Comparison of ENCODE assay signal across 1 cellular context in the genomic region with DNA sequence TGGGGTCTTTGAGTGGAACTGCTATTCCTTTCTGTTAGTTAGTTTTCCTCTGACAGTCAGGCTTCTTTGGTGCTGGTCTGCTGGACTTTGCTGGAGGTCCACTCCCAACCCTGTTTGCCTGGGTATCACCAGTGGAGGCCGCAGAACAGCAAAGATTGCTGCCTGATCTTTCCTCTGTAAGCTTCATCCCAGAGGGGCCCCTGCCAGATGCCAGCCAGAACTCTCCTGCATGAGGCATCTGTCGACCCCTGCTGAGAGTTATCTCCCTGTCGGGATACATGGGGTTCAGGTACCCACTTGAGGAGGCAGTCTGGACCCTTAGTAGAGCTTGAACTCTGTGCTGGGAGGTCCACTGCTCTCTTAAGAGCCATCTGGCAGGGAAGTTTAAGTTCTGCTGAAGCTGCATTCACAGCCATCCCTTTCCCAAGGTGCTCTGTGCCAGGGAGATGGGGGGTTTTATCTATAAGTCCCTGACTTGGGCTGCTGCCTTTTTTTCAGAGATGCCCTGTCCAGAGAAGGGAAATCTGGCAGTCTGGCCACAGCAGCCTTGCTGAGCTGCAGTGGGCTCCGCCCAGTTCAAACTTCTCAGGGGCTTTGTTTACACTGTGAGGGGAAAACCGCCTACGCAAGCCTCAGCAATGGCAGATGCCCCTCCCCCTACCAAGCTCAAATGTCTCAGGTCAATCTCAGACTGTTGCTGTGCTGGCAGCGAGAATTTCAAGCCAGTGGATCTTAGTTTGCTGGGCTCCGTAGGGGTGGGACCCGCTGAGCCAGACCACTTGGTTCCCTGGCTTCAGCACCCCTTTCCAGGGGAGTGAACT.
TF ChIP-seq lines count a peak whose summit lies in the region.

No MANE protein-coding gene starts in this region.

TF ChIP-seq in HepG2, 621 proteins besides CTCF, POLR2A, EP300 and RAD21 (continued from another document and continues in another):
- no peak for TF ChIP-seq ZNF225 (CRISPR knock-in tag; IDR thresholded peaks at IDR 0.05)
- TF ChIP-seq SRF (IDR thresholded peaks at IDR 0.05; ENCODE audit: low read depth, low read length): no peak
- TF ChIP-seq SOX13 (IDR thresholded peaks at IDR 0.05): no peak
- TF ChIP-seq SOX13 (CRISPR knock-in tag; conservative IDR thresholded peaks at IDR 0.05 in 1 of 2, IDR thresholded peaks at IDR 0.05 in 1 of 2): peak in 1 of 2 experiments; percentile 46; a peak in 2 of 4 replicates
- TF ChIP-seq, protein P1, sequence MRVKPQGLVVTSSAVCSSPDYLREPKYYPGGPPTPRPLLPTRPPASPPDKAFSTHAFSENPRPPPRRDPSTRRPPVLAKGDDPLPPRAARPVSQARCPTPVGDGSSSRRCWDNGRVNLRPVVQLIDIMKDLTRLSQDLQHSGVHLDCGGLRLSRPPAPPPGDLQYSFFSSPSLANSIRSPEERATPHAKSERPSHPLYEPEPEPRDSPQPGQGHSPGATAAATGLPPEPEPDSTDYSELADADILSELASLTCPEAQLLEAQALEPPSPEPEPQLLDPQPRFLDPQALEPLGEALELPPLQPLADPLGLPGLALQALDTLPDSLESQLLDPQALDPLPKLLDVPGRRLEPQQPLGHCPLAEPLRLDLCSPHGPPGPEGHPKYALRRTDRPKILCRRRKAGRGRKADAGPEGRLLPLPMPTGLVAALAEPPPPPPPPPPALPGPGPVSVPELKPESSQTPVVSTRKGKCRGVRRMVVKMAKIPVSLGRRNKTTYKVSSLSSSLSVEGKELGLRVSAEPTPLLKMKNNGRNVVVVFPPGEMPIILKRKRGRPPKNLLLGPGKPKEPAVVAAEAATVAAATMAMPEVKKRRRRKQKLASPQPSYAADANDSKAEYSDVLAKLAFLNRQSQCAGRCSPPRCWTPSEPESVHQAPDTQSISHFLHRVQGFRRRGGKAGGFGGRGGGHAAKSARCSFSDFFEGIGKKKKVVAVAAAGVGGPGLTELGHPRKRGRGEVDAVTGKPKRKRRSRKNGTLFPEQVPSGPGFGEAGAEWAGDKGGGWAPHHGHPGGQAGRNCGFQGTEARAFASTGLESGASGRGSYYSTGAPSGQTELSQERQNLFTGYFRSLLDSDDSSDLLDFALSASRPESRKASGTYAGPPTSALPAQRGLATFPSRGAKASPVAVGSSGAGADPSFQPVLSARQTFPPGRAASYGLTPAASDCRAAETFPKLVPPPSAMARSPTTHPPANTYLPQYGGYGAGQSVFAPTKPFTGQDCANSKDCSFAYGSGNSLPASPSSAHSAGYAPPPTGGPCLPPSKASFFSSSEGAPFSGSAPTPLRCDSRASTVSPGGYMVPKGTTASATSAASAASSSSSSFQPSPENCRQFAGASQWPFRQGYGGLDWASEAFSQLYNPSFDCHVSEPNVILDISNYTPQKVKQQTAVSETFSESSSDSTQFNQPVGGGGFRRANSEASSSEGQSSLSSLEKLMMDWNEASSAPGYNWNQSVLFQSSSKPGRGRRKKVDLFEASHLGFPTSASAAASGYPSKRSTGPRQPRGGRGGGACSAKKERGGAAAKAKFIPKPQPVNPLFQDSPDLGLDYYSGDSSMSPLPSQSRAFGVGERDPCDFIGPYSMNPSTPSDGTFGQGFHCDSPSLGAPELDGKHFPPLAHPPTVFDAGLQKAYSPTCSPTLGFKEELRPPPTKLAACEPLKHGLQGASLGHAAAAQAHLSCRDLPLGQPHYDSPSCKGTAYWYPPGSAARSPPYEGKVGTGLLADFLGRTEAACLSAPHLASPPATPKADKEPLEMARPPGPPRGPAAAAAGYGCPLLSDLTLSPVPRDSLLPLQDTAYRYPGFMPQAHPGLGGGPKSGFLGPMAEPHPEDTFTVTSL (CRISPR knock-in tag; IDR thresholded peaks at IDR 0.05; ENCODE audit: borderline replicate concordance): no peak
- TF ChIP-seq ZNF30 (CRISPR knock-in tag; IDR thresholded peaks at IDR 0.05): no peak
- TF ChIP-seq, protein P2, sequence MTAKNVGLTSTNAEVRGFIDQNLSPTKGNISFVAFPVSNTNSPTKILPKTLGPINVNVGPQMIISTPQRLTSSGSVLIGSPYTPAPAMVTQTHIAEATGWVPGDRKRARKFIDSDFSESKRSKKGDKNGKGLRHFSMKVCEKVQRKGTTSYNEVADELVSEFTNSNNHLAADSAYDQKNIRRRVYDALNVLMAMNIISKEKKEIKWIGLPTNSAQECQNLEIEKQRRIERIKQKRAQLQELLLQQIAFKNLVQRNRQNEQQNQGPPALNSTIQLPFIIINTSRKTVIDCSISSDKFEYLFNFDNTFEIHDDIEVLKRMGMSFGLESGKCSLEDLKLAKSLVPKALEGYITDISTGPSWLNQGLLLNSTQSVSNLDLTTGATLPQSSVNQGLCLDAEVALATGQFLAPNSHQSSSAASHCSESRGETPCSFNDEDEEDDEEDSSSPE (CRISPR knock-in tag; IDR thresholded peaks at IDR 0.05): no peak
- peak; percentile 44; the same call in 1 of the 2 replicates for TF ChIP-seq ZNF331 (CRISPR knock-in tag; IDR thresholded peaks at IDR 0.05)
- TF ChIP-seq TBX2 (CRISPR knock-in tag; IDR thresholded peaks at IDR 0.05; ENCODE audit: borderline replicate concordance): no peak
- TF ChIP-seq MED13 (CRISPR knock-in tag; IDR thresholded peaks at IDR 0.05): no peak
- no peak for TF ChIP-seq ZNF605 (CRISPR knock-in tag; IDR thresholded peaks at IDR 0.05)
- TF ChIP-seq BATF2 (CRISPR knock-in tag; IDR thresholded peaks at IDR 0.05): no peak
- TF ChIP-seq, protein P3, sequence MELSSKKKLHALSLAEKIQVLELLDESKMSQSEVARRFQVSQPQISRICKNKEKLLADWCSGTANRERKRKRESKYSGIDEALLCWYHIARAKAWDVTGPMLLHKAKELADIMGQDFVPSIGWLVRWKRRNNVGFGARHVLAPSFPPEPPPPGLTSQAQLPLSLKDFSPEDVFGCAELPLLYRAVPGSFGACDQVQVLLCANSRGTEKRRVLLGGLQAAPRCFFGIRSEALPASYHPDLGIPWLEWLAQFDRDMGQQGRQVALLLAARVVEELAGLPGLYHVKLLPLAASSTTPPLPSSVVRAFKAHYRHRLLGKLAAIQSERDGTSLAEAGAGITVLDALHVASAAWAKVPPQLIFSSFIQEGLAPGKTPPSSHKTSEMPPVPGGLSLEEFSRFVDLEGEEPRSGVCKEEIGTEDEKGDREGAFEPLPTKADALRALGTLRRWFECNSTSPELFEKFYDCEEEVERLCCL (CRISPR knock-in tag; IDR thresholded peaks at IDR 0.05; ENCODE audit: borderline replicate concordance): no peak
- no peak for TF ChIP-seq ZNF7 (CRISPR knock-in tag; IDR thresholded peaks at IDR 0.05)
- no peak for TF ChIP-seq CREB1 (IDR thresholded peaks at IDR 0.05)
- TF ChIP-seq CREB1 (CRISPR knock-in tag; IDR thresholded peaks at IDR 0.05): peak; percentile 30; the same call in 1 of the 2 replicates
- TF ChIP-seq ZBTB3 (CRISPR knock-in tag; IDR thresholded peaks at IDR 0.05; ENCODE audit: borderline replicate concordance, low read depth): no peak
- TF ChIP-seq ZNF501 (CRISPR knock-in tag; IDR thresholded peaks at IDR 0.05): no peak
- TF ChIP-seq, protein P4, sequence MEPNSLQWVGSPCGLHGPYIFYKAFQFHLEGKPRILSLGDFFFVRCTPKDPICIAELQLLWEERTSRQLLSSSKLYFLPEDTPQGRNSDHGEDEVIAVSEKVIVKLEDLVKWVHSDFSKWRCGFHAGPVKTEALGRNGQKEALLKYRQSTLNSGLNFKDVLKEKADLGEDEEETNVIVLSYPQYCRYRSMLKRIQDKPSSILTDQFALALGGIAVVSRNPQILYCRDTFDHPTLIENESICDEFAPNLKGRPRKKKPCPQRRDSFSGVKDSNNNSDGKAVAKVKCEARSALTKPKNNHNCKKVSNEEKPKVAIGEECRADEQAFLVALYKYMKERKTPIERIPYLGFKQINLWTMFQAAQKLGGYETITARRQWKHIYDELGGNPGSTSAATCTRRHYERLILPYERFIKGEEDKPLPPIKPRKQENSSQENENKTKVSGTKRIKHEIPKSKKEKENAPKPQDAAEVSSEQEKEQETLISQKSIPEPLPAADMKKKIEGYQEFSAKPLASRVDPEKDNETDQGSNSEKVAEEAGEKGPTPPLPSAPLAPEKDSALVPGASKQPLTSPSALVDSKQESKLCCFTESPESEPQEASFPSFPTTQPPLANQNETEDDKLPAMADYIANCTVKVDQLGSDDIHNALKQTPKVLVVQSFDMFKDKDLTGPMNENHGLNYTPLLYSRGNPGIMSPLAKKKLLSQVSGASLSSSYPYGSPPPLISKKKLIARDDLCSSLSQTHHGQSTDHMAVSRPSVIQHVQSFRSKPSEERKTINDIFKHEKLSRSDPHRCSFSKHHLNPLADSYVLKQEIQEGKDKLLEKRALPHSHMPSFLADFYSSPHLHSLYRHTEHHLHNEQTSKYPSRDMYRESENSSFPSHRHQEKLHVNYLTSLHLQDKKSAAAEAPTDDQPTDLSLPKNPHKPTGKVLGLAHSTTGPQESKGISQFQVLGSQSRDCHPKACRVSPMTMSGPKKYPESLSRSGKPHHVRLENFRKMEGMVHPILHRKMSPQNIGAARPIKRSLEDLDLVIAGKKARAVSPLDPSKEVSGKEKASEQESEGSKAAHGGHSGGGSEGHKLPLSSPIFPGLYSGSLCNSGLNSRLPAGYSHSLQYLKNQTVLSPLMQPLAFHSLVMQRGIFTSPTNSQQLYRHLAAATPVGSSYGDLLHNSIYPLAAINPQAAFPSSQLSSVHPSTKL (CRISPR knock-in tag; IDR thresholded peaks at IDR 0.05): peak; percentile 68
- peak; percentile 48; the same call in 1 of the 2 replicates for TF ChIP-seq ZNF556 (CRISPR knock-in tag; IDR thresholded peaks at IDR 0.05; ENCODE audit: borderline replicate concordance)
- TF ChIP-seq NCOR1 (IDR thresholded peaks at IDR 0.05; ENCODE audit: borderline replicate concordance, low read length): no peak
- no peak for TF ChIP-seq ZNF292 (CRISPR knock-in tag; IDR thresholded peaks at IDR 0.05; ENCODE audit: borderline replicate concordance, low read depth)
- TF ChIP-seq, protein P5, sequence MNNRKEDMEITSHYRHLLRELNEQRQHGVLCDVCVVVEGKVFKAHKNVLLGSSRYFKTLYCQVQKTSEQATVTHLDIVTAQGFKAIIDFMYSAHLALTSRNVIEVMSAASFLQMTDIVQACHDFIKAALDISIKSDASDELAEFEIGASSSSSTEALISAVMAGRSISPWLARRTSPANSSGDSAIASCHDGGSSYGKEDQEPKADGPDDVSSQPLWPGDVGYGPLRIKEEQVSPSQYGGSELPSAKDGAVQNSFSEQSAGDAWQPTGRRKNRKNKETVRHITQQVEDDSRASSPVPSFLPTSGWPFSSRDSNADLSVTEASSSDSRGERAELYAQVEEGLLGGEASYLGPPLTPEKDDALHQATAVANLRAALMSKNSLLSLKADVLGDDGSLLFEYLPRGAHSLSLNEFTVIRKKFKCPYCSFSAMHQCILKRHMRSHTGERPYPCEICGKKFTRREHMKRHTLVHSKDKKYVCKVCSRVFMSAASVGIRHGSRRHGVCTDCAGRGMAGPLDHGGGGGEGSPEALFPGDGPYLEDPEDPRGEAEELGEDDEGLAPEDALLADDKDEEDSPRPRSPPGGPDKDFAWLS (CRISPR knock-in tag; IDR thresholded peaks at IDR 0.05; ENCODE audit: borderline replicate concordance): no peak
- TF ChIP-seq SMAD1 (CRISPR knock-in tag; IDR thresholded peaks at IDR 0.05; ENCODE audit: borderline replicate concordance, low read depth): no peak
- TF ChIP-seq ZNF281 (CRISPR knock-in tag; IDR thresholded peaks at IDR 0.05; ENCODE audit: borderline replicate concordance): peak; percentile 90
- no peak for TF ChIP-seq ZNF121 (CRISPR knock-in tag; IDR thresholded peaks at IDR 0.05)
- TF ChIP-seq CC2D1A (CRISPR knock-in tag; IDR thresholded peaks at IDR 0.05): no peak
- peak; percentile 82 for TF ChIP-seq FOXA3 (CRISPR knock-in tag; IDR thresholded peaks at IDR 0.05)
- no peak for TF ChIP-seq PRDM4 (CRISPR knock-in tag; IDR thresholded peaks at IDR 0.05; ENCODE audit: borderline replicate concordance)
